Comparison of ENCODE assay signal across 20 cellular contexts in genomic region chr10:7634142-7634894, GRCh38. TPM values are rescaled to one million over a fixed set of nuclear protein-coding genes. Genes with fewer than 3 reads are reported as not detected.
DNase-seq lines count a peak whose midpoint lies in the region; ATAC-seq and TF ChIP-seq lines count a peak whose summit lies in the region.
"Had no signal": no experiment of that assay in that cellular context is flagged by ENCODE, and none has a peak within 500 bp of the region (broad histone marks: within the 10 kb centered on the region; RNA-seq: fewer than 3 reads in every experiment).

No MANE protein-coding gene starts in this region.

- H3K4me1 ChIP-seq in adipocyte (ENCODE audit: control insufficient read depth, insufficient read depth, low read length), result peaks cover 24% of the 10 kb centered on the region
- H3K4me1 ChIP-seq in transverse colon, result no peaks in the 10 kb centered on the region
- H3K4me1 ChIP-seq: body of pancreas, colonic mucosa had no signal

- ATAC-seq in left cardiac atrium, result peak; percentile 59 to 80
- no peak for ATAC-seq in stimulated activated memory B cell treated with anti-CD40 and anti-IgM and Interleukin-4, amounts not matched to agents 10 μg/mL and 1 μg/mL and 100 μg/mL, for 72 hours
- ATAC-seq: activated naive CD4-positive, alpha-beta T cell treated with anti-CD3 and anti-CD28 coated beads, Interleukin-2, amount 50 U/mL, for 72 hours; body of pancreas; stimulated activated naive CD8-positive, alpha-beta T cell treated with anti-CD3 and anti-CD28 coated beads, Interleukin-15, Interleukin-2, amounts not matched to agents 100 U/mL and 50 U/mL, for 24 hours; T-cell had no signal

- TF ChIP-seq POLR2A in transverse colon (IDR thresholded peaks at IDR 0.05), result no peak

- TF ChIP-seq CTCF in transverse colon (IDR thresholded peaks at IDR 0.05) (no peak), nephron progenitor cell (IDR thresholded peaks at IDR 0.05) (no peak)

- 65 to 66% methylated on average over 8 to 10 of the region's 10 CpGs for WGBS in transverse colon (ENCODE audit: low coverage in 1 of 2), 2 donors

- peaks cover 23% of the 10 kb centered on the region for H3K9me3 Mint-ChIP-seq in nephron progenitor cell
- H3K9me3 Mint-ChIP-seq in stimulated activated memory B cell treated with anti-CD40 and anti-IgM and Interleukin-4, amounts not matched to agents 10 μg/mL and 1 μg/mL and 100 μg/mL, for 72 hours, result peaks cover 5% of the 10 kb centered on the region
- H3K9me3 Mint-ChIP-seq: activated T-cell treated with anti-CD3 and anti-CD28 coated beads, Interleukin-2, amount 50 U/mL, for 24 hours had no signal

- H3K27ac Mint-ChIP-seq in nephron progenitor cell, result no peak overlapping the region
- no peak overlapping the region for H3K27ac Mint-ChIP-seq in stimulated activated memory B cell treated with anti-CD40 and anti-IgM and Interleukin-4, amounts not matched to agents 10 μg/mL and 1 μg/mL and 100 μg/mL, for 72 hours
- H3K27ac Mint-ChIP-seq: activated naive CD4-positive, alpha-beta T cell treated with anti-CD3 and anti-CD28 coated beads, Interleukin-2, amount 50 U/mL, for 72 hours; activated T-cell treated with anti-CD3 and anti-CD28 coated beads, Interleukin-2, amount 50 U/mL, for 24 hours; memory B cell; T-cell had no signal

- H3K27ac ChIP-seq in transverse colon, result peak overlapping the region; percentile 51 to 60 (median 58)
- H3K27ac ChIP-seq: body of pancreas, colonic mucosa, VCaP had no signal

- peak overlapping the region; percentile 53 for H3K4me3 ChIP-seq in adipocyte (ENCODE audit: low read length)
- H3K4me3 ChIP-seq in transverse colon, result no peak overlapping the region
- H3K4me3 ChIP-seq: body of pancreas, colonic mucosa had no signal

- intact Hi-C loops in left cardiac atrium (cut with DNase I), result no loop called here
- intact Hi-C loops in transverse colon (cut with DNase I; ENCODE audit: low total_unique reads), result no loop called here

- H3K36me3 Mint-ChIP-seq in nephron progenitor cell (ENCODE audit: low read depth), result no peaks in the 10 kb centered on the region
- no peaks in the 10 kb centered on the region for H3K36me3 Mint-ChIP-seq in stimulated activated memory B cell treated with anti-CD40 and anti-IgM and Interleukin-4, amounts not matched to agents 10 μg/mL and 1 μg/mL and 100 μg/mL, for 72 hours
- H3K36me3 Mint-ChIP-seq: memory B cell, T-cell had no signal

- H3K4me3 Mint-ChIP-seq in nephron progenitor cell, result no peak overlapping the region
- H3K4me3 Mint-ChIP-seq in stimulated activated memory B cell treated with anti-CD40 and anti-IgM and Interleukin-4, amounts not matched to agents 10 μg/mL and 1 μg/mL and 100 μg/mL, for 72 hours, result no peak overlapping the region
- H3K4me3 Mint-ChIP-seq: activated T-cell treated with anti-CD3 and anti-CD28 coated beads, Interleukin-2, amount 50 U/mL, for 24 hours; memory B cell; neural crest cell; T-cell had no signal

- peak overlapping the region; percentile 79 for H3K9ac ChIP-seq in adipocyte (ENCODE audit: low read length)

- H3K36me3 ChIP-seq in adipocyte (ENCODE audit: control insufficient read depth, insufficient read depth, low read length, severe bottlenecking), result peaks cover 43% of the 10 kb centered on the region
- no peaks in the 10 kb centered on the region for H3K36me3 ChIP-seq in transverse colon
- H3K36me3 ChIP-seq: colonic mucosa had no signal

- H3K27me3 Mint-ChIP-seq in nephron progenitor cell (ENCODE audit: low read depth, poor library complexity), result peaks cover 13% of the 10 kb centered on the region
- peaks cover 33% of the 10 kb centered on the region for H3K27me3 Mint-ChIP-seq in stimulated activated memory B cell treated with anti-CD40 and anti-IgM and Interleukin-4, amounts not matched to agents 10 μg/mL and 1 μg/mL and 100 μg/mL, for 72 hours

- H3K9me3 ChIP-seq in adipocyte (ENCODE audit: control insufficient read depth, low read length), result peaks cover 11% of the 10 kb centered on the region
- H3K9me3 ChIP-seq in transverse colon, result no peaks in the 10 kb centered on the region
- H3K9me3 ChIP-seq: colonic mucosa had no signal

- in situ Hi-C loops in transverse colon (cut with MboI; ENCODE audit: low pct_ligation_motif_present in 1 of 4, low pct_unique_long_range_greater_than_20kb in 1 of 4, low sequenced_read_pairs in 3 of 4), result no loop called here

- DNase-seq in adipocyte (ENCODE audit: low read depth), result no peak
- DNase-seq in left cardiac atrium, result no peak
- peak; percentile 15 for DNase-seq in pons (ENCODE audit: low spot score)
- no peak for DNase-seq in transverse colon
- no peak for DNase-seq in effector CD8-positive, alpha-beta T cell (lab: John Stamatoyannopoulos, UW)
- no peak for DNase-seq in nephron progenitor cell
- no peak for DNase-seq in mesenteric fat pad (ENCODE audit: low spot score)
- DNase-seq: activated CD4-positive, alpha-beta T cell treated with anti-CD3 and anti-CD28 coated beads, Interleukin-2, amount 50 U/mL, for 48 hours; activated T-cell treated with anti-CD3 and anti-CD28 coated beads, Interleukin-2, amount 50 U/mL, for 24 hours; colonic mucosa; glutamatergic neuron; NCI-H187 treated with DMSO at 0.1 percent for 48 hours; stimulated activated naive CD8-positive, alpha-beta T cell treated with anti-CD3 and anti-CD28 coated beads, Interleukin-15, Interleukin-2, amounts not matched to agents 100 U/mL and 50 U/mL, for 24 hours; T-cell had no signal

- TF ChIP-seq EP300 in transverse colon (IDR thresholded peaks at IDR 0.05; ENCODE audit: low read depth), result no peak

- H3K4me1 Mint-ChIP-seq in nephron progenitor cell, result peaks cover 5% of the 10 kb centered on the region
- H3K4me1 Mint-ChIP-seq in stimulated activated memory B cell treated with anti-CD40 and anti-IgM and Interleukin-4, amounts not matched to agents 10 μg/mL and 1 μg/mL and 100 μg/mL, for 72 hours, result no peaks in the 10 kb centered on the region
- H3K4me1 Mint-ChIP-seq: memory B cell, T-cell had no signal

- no peaks in the 10 kb centered on the region for H3K27me3 ChIP-seq in adipocyte (replicated peaks; ENCODE audit: control insufficient read depth, insufficient read depth, low read length)
- no peaks in the 10 kb centered on the region for H3K27me3 ChIP-seq in transverse colon
- H3K27me3 ChIP-seq: body of pancreas, colonic mucosa had no signal

RNA-seq across cellular contexts. Expression of gene ITIH5, which starts 32.4 kb away (rescaled TPM):
- total RNA-seq in left cardiac atrium (10 to 100 TPM; 20.4 to 22.1 TPM), transverse colon (100 to 1,000 TPM in 1 of 4 donors, 10 to 100 TPM in 3; 13.2 to 169 (median 17.0) TPM), mesenteric fat pad (439 TPM)
- total RNA-seq: neural crest cell had no signal
